In the genomic region with DNA sequence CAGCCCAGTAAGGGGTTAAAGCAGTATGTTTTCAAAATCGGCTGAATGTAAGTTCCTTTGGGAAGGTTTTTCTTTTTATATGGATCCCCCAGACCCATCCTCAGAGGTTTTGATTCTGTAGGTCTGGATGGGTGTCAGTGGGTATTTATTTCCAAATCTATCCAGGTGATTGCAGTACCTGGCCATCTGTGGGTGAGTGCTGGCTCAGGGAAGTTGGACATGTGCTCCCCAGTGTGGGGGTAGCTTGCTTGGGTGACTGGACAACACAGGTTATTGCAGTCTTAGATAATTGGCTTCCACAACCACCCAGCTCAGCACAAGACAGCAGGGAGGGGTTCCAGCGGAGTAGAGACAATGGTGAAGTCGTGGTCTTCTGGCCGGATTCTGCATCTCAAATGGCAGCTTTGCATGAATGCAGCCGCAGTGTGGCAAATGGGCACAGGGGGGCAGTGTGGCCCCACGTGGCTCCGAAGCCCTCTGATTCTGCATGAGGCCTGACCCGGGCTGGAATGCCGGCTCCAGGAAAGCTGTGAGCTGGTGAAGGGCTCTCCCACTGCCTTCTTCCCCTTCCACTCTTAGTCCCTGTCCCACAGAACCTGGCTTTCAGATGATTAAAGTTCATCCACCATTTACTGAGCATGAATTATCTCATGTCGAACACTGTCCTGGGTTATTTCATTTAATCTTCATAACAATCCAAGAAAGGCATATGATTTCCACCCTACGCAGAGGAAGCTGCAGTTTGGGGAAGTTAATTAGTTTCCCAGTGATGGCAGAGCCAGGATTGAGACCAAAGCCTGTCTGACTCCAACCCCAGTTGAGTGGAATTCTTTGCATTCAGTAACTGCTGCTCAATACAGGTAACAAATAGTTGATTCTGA, we compare ENCODE assay signal across 8 cellular contexts.
DNase-seq lines count a peak whose midpoint lies in the region; ATAC-seq and TF ChIP-seq lines count a peak whose summit lies in the region.

No MANE protein-coding gene starts in this region.

- H3K4me3 Mint-ChIP-seq in activated CD4-positive, alpha-beta T cell treated with anti-CD3 and anti-CD28 coated beads for 36 hours, result no peak overlapping the region

- TF ChIP-seq RAD21 in liver (IDR thresholded peaks at IDR 0.05), result peak; percentile 99

- no peak overlapping the region for H3K4me3 ChIP-seq in choroid plexus epithelial cell (ENCODE audit: low read depth, low read length)
- H3K4me3 ChIP-seq in liver (ENCODE audit: low read depth in 1 of 3, low read length in 3 of 3), result peak overlapping the region in 1 of 3 donors; percentile 8

- WGBS in liver, result 14% methylated on average over 11 of the region's 11 CpGs

- intact Hi-C loops in activated CD4-positive, alpha-beta T cell treated with anti-CD3 and anti-CD28 coated beads for 36 hours (cut with DNase I, micrococcal nuclease), result loop anchor here (1.0 to 10.0 kb wide), 9 partner anchors 191 to 978 kb away; a partner anchor contains a TSS

- POLR2A ChIA-PET in activated CD4-positive, alpha-beta T cell treated with anti-CD3 and anti-CD28 coated beads for 36 hours (lab: Charles Lee), result interaction anchor here (0.8 kb wide), 1 partner anchor 170 kb away, joined by 3 read pairs; no protein-coding TSS in a partner anchor

- ATAC-seq in HG02759 (IDR thresholded peaks at IDR 0.05; ENCODE audit: unreplicated experiment) (peak; percentile 67), GM18870 (IDR thresholded peaks at IDR 0.05; ENCODE audit: unreplicated experiment) (no peak)
- peak; percentile 91 for ATAC-seq in activated CD4-positive, alpha-beta T cell treated with anti-CD3 and anti-CD28 coated beads for 36 hours

- no peaks in the 10 kb centered on the region for H3K27me3 ChIP-seq in liver (ENCODE audit: control insufficient read depth in 4 of 4, insufficient read depth in 4 of 4, low read length in 3 of 4)

- peak; percentile 93 for DNase-seq in GM03348 (ENCODE audit: low spot score)
- DNase-seq in NCI-H2196 (lab: John Stamatoyannopoulos, UW; ENCODE audit: unreplicated experiment), result peak; percentile 81
- peak; percentile 86 for DNase-seq in activated CD4-positive, alpha-beta T cell treated with anti-CD3 and anti-CD28 coated beads for 36 hours
- peak; percentile 84 for DNase-seq in choroid plexus epithelial cell (ENCODE audit: low read depth)
- peak; percentile 62 to 74 for DNase-seq in stimulated activated CD4-positive, alpha-beta T cell treated with anti-CD3 and anti-CD28 coated beads, Interleukin-4, amount 100 ng/mL, for 4 hours

- peaks cover 2% of the 10 kb centered on the region for H3K4me1 Mint-ChIP-seq in activated CD4-positive, alpha-beta T cell treated with anti-CD3 and anti-CD28 coated beads for 36 hours

- H3K9ac ChIP-seq in liver (ENCODE audit: low read depth in 1 of 2, low read length in 2 of 2), result peak overlapping the region; percentile 32 to 47

- CTCF ChIA-PET in activated CD4-positive, alpha-beta T cell treated with anti-CD3 and anti-CD28 coated beads for 36 hours (lab: Charles Lee), result interaction anchor here (0.6 to 6.5 kb wide), 40 partner anchors 10 to 616 kb away, joined by 3 to 72 read pairs (median 4); a partner anchor contains a TSS

- H3K27ac Mint-ChIP-seq in activated CD4-positive, alpha-beta T cell treated with anti-CD3 and anti-CD28 coated beads for 36 hours, result peak overlapping the region; percentile 4

- H3K9me3 Mint-ChIP-seq in activated CD4-positive, alpha-beta T cell treated with anti-CD3 and anti-CD28 coated beads for 36 hours (ENCODE audit: low read depth), result no peaks in the 10 kb centered on the region

- no peaks in the 10 kb centered on the region for H3K36me3 Mint-ChIP-seq in activated CD4-positive, alpha-beta T cell treated with anti-CD3 and anti-CD28 coated beads for 36 hours (ENCODE audit: low read depth)

- H3K4me1 ChIP-seq in liver (ENCODE audit: control insufficient read depth in 4 of 4, insufficient read depth in 4 of 4, low read length in 3 of 4), result peaks cover 16 to 51% (median 33%) of the 10 kb centered on the region in 4 donors

- peak; percentile 98 for TF ChIP-seq CTCF in choroid plexus epithelial cell (conservative IDR thresholded peaks at IDR 0.05; ENCODE audit: low read depth, low read length)
- peak; percentile 98 for TF ChIP-seq CTCF in liver (IDR thresholded peaks at IDR 0.05; ENCODE audit: low read depth, low read length, missing input control)

- H3K27me3 Mint-ChIP-seq in activated CD4-positive, alpha-beta T cell treated with anti-CD3 and anti-CD28 coated beads for 36 hours, result peaks cover 10% of the 10 kb centered on the region

- peak overlapping the region; percentile 79 to 85 for H3K27ac ChIP-seq in liver (ENCODE audit: low read depth in 1 of 2, low read length in 2 of 2)

- H3K36me3 ChIP-seq in liver (ENCODE audit: control insufficient read depth in 4 of 4, insufficient read depth in 3 of 4, low read depth in 1 of 4, low read length in 3 of 4), result no peaks in the 10 kb centered on the region

- H3K9me3 ChIP-seq in liver (ENCODE audit: control insufficient read depth in 4 of 4, low read length in 3 of 4), result no peaks in the 10 kb centered on the region

TF ChIP-seq in liver, 16 proteins besides CTCF, POLR2A, EP300 and RAD21:
- TF ChIP-seq FOXA2 (IDR thresholded peaks at IDR 0.05), result peak; percentile 16
- TF ChIP-seq NR2F2 (IDR thresholded peaks at IDR 0.05), result peak; percentile 46
- TF ChIP-seq, protein P1, sequence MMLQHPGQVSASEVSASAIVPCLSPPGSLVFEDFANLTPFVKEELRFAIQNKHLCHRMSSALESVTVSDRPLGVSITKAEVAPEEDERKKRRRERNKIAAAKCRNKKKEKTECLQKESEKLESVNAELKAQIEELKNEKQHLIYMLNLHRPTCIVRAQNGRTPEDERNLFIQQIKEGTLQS (IDR thresholded peaks at IDR 0.05), result no peak
- TF ChIP-seq, protein P2, sequence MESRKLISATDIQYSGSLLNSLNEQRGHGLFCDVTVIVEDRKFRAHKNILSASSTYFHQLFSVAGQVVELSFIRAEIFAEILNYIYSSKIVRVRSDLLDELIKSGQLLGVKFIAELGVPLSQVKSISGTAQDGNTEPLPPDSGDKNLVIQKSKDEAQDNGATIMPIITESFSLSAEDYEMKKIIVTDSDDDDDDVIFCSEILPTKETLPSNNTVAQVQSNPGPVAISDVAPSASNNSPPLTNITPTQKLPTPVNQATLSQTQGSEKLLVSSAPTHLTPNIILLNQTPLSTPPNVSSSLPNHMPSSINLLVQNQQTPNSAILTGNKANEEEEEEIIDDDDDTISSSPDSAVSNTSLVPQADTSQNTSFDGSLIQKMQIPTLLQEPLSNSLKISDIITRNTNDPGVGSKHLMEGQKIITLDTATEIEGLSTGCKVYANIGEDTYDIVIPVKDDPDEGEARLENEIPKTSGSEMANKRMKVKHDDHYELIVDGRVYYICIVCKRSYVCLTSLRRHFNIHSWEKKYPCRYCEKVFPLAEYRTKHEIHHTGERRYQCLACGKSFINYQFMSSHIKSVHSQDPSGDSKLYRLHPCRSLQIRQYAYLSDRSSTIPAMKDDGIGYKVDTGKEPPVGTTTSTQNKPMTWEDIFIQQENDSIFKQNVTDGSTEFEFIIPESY (IDR thresholded peaks at IDR 0.05), result no peak
- no peak for TF ChIP-seq SP1 (IDR thresholded peaks at IDR 0.05)
- TF ChIP-seq HNF4G (IDR thresholded peaks at IDR 0.05), result no peak
- TF ChIP-seq RXRA (IDR thresholded peaks at IDR 0.05), result peak; percentile 54 to 57
- TF ChIP-seq, protein P3, sequence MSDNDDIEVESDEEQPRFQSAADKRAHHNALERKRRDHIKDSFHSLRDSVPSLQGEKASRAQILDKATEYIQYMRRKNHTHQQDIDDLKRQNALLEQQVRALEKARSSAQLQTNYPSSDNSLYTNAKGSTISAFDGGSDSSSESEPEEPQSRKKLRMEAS (IDR thresholded peaks at IDR 0.05), result peak; percentile 82
- no peak for TF ChIP-seq EGR1 (IDR thresholded peaks at IDR 0.05; ENCODE audit: low read depth in 2 of 2)
- TF ChIP-seq FOXA1 (IDR thresholded peaks at IDR 0.05), result no peak
- no peak for TF ChIP-seq HNF4A (conservative IDR thresholded peaks at IDR 0.05)
- TF ChIP-seq TAF1 (conservative IDR thresholded peaks at IDR 0.05), result peak; percentile 23
- TF ChIP-seq GABPA (IDR thresholded peaks at IDR 0.05 in 1 of 2, conservative IDR thresholded peaks at IDR 0.05 in 1 of 2), result no peak
- TF ChIP-seq, protein P4, sequence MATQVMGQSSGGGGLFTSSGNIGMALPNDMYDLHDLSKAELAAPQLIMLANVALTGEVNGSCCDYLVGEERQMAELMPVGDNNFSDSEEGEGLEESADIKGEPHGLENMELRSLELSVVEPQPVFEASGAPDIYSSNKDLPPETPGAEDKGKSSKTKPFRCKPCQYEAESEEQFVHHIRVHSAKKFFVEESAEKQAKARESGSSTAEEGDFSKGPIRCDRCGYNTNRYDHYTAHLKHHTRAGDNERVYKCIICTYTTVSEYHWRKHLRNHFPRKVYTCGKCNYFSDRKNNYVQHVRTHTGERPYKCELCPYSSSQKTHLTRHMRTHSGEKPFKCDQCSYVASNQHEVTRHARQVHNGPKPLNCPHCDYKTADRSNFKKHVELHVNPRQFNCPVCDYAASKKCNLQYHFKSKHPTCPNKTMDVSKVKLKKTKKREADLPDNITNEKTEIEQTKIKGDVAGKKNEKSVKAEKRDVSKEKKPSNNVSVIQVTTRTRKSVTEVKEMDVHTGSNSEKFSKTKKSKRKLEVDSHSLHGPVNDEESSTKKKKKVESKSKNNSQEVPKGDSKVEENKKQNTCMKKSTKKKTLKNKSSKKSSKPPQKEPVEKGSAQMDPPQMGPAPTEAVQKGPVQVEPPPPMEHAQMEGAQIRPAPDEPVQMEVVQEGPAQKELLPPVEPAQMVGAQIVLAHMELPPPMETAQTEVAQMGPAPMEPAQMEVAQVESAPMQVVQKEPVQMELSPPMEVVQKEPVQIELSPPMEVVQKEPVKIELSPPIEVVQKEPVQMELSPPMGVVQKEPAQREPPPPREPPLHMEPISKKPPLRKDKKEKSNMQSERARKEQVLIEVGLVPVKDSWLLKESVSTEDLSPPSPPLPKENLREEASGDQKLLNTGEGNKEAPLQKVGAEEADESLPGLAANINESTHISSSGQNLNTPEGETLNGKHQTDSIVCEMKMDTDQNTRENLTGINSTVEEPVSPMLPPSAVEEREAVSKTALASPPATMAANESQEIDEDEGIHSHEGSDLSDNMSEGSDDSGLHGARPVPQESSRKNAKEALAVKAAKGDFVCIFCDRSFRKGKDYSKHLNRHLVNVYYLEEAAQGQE (IDR thresholded peaks at IDR 0.05), result peak; percentile 58
- TF ChIP-seq JUND (IDR thresholded peaks at IDR 0.05), result no peak
- TF ChIP-seq YY1 (IDR thresholded peaks at IDR 0.05), result peak; percentile 94
TF ChIP-seq in liver: peak in this region for 7.
